Comparison of ENCODE assay signal across 1 cellular context in genomic region chr11:65560555-65561418, GRCh38.
TF ChIP-seq lines count a peak whose summit lies in the region.

No MANE protein-coding gene starts in this region.

TF ChIP-seq in K562, 482 proteins besides CTCF, POLR2A, EP300 and RAD21:
- TF ChIP-seq FOSL1 (tag; conservative IDR thresholded peaks at IDR 0.05): 0 out of 2 replicates have a peak, but pooled peaks have one; percentile 12
- TF ChIP-seq ARID4B (CRISPR knock-in tag; IDR thresholded peaks at IDR 0.05): peak; percentile 43; the same call in 1 of the 2 replicates
- TF ChIP-seq THAP7 (CRISPR knock-in tag; IDR thresholded peaks at IDR 0.05): no peak
- 0 out of 2 replicates have a peak, but pooled peaks have one; percentile 6 for TF ChIP-seq ATF3 (IDR thresholded peaks at IDR 0.05)
- TF ChIP-seq ATF3 (CRISPR knock-in tag; conservative IDR thresholded peaks at IDR 0.05): no peak
- 0 out of 2 replicates have a peak, but pooled peaks have one; percentile 20 for TF ChIP-seq ETS1 (conservative IDR thresholded peaks at IDR 0.05; ENCODE audit: control insufficient read depth, low read depth, low read length)
- TF ChIP-seq TFAP4 (CRISPR knock-in tag; IDR thresholded peaks at IDR 0.05; ENCODE audit: borderline replicate concordance): peak; percentile 61
- 0 out of 2 replicates have a peak, but pooled peaks have one; percentile 33 for TF ChIP-seq MAX (CRISPR knock-in tag; IDR thresholded peaks at IDR 0.05)
- TF ChIP-seq RBM34 (IDR thresholded peaks at IDR 0.05; ENCODE audit: borderline replicate concordance, insufficient read depth, low read length): no peak
- TF ChIP-seq TFAM (CRISPR knock-in tag; conservative IDR thresholded peaks at IDR 0.05): no peak
- TF ChIP-seq REST (CRISPR knock-in tag; IDR thresholded peaks at IDR 0.05; ENCODE audit: low read depth): no peak
- no peak for TF ChIP-seq ZNF395 (CRISPR knock-in tag; IDR thresholded peaks at IDR 0.05)
- TF ChIP-seq FOS (IDR thresholded peaks at IDR 0.05; ENCODE audit: extremely low read depth, insufficient read length): no peak
- TF ChIP-seq DACH1 (IDR thresholded peaks at IDR 0.05; ENCODE audit: partially characterized antibody): no peak
- no peak for TF ChIP-seq POLR2AphosphoS2 (IDR thresholded peaks at IDR 0.05; ENCODE audit: low read length)
- no peak for TF ChIP-seq IRF1 (CRISPR knock-in tag; IDR thresholded peaks at IDR 0.05; ENCODE audit: borderline replicate concordance)
- TF ChIP-seq DIDO1 (tag; IDR thresholded peaks at IDR 0.05; ENCODE audit: low read depth): no peak
- TF ChIP-seq ZBTB7A (IDR thresholded peaks at IDR 0.05; ENCODE audit: borderline replicate concordance, control insufficient read depth, low read depth, low read length): 0 out of 2 replicates have a peak, but pooled peaks have one; percentile 25
- TF ChIP-seq CREB1 (IDR thresholded peaks at IDR 0.05): no peak
- no peak for TF ChIP-seq CREB1 (CRISPR knock-in tag; IDR thresholded peaks at IDR 0.05)
- TF ChIP-seq NR3C1 (CRISPR knock-in tag; IDR thresholded peaks at IDR 0.05): no peak
TF ChIP-seq in K562: peak in this region for 7.
